ENCODE assay signal across 9 cellular contexts in genomic region chr9:133874061-133874638, GRCh38.
DNase-seq lines count a peak whose midpoint lies in the region; ATAC-seq and TF ChIP-seq lines count a peak whose summit lies in the region.
"Had no signal": no experiment of that assay in that cellular context is flagged by ENCODE, and none has a peak within 500 bp of the region (broad histone marks: within the 10 kb centered on the region; RNA-seq: fewer than 3 reads in every experiment).

No MANE protein-coding gene starts in this region.

- no peak overlapping the region for H3K27ac ChIP-seq in Panc1 (ENCODE audit: low read length)
- H3K27ac ChIP-seq: esophagus muscularis mucosa, SK-N-MC had no signal

- H3K4me1 ChIP-seq in Panc1 (ENCODE audit: control insufficient read depth, insufficient read depth, low read length) = peaks cover 20% of the 10 kb centered on the region

- in situ Hi-C loops in Panc1 (cut with HindIII; ENCODE audit: low pct_unique_long_range_greater_than_20kb, low sequenced_read_pairs) = no loop called here

- CTCF ChIA-PET in Panc1 (lab: Charles Lee) = interaction anchor here (0.6 kb wide), 1 partner anchor 699 kb away, joined by 3 read pairs; no protein-coding TSS in a partner anchor

- H3K4me3 ChIP-seq in Panc1 (ENCODE audit: low read depth in 2 of 2, low read length in 2 of 2) (no peak overlapping the region), fibroblast of mammary gland (ENCODE audit: control insufficient read depth, low read depth, low read length) (no peak overlapping the region), retinal pigment epithelial cell (ENCODE audit: low read length) (no peak overlapping the region)
- H3K4me3 ChIP-seq: esophagus muscularis mucosa, SK-N-MC had no signal

- POLR2A ChIA-PET in Panc1 (lab: Charles Lee) = no interaction called here

- ATAC-seq in Panc1 = peak; percentile 83

- H3K9me3 ChIP-seq in Panc1 (ENCODE audit: control insufficient read depth, insufficient read depth, low read depth, low read length) = no peaks in the 10 kb centered on the region
- H3K9me3 ChIP-seq: esophagus muscularis mucosa had no signal

- H3K27me3 ChIP-seq in Panc1 (ENCODE audit: control insufficient read depth, insufficient read depth, low read length) = no peaks in the 10 kb centered on the region
- H3K27me3 ChIP-seq: esophagus muscularis mucosa had no signal

- no TSS peak for BruUV-seq in Panc1 (replicated peaks; lab: Mats Ljungman, UMichigan)

- H3K36me3 ChIP-seq in Panc1 (ENCODE audit: control insufficient read depth, insufficient read depth, low read length) = no peaks in the 10 kb centered on the region
- H3K36me3 ChIP-seq: esophagus muscularis mucosa had no signal

- DNase-seq in H4 (ENCODE audit: low spot score) (peak; percentile 78), Panc1 (ENCODE audit: low read depth, low spot score) (no peak), fibroblast of mammary gland (ENCODE audit: low read depth) (peak; percentile 36), retinal pigment epithelial cell (ENCODE audit: low read depth) (peak; percentile 85), cardiac septum (ENCODE audit: low spot score) (no peak), NCI-H446 (lab: John Stamatoyannopoulos, UW) (no peak)
- no peak for DNase-seq in activated CD8-positive, alpha-beta memory T cell treated with anti-CD3 and anti-CD28 coated beads, Interleukin-2, amount 50 U/mL, for 48 hours

- intact Hi-C loops in Panc1 (cut with micrococcal nuclease; ENCODE audit: unreplicated experiment) (no loop called here), cardiac septum (cut with DNase I) (no loop called here)

- TF ChIP-seq CTCF in Panc1 (IDR thresholded peaks at IDR 0.05) (no peak), fibroblast of mammary gland (conservative IDR thresholded peaks at IDR 0.05; ENCODE audit: control insufficient read depth, insufficient read depth, low read depth, low read length) (no peak), retinal pigment epithelial cell (conservative IDR thresholded peaks at IDR 0.05; ENCODE audit: low read depth, low read length) (no peak)

Comparison
In these comparisons a context has a peak if more than half of its experiments do, and no peak if none do; other contexts are left out.
1. DNase-seq: peak in H4 (single experiment), fibroblast of mammary gland (single experiment) and retinal pigment epithelial cell (single experiment); none in Panc1 (single experiment), activated CD8-positive, alpha-beta memory T cell treated with anti-CD3 and anti-CD28 coated beads, Interleukin-2, amount 50 U/mL, for 48 hours (single experiment), cardiac septum (single experiment) and NCI-H446 (0 of 2).